ENCODE assay signal across 14 cellular contexts in genomic region chr18:2686349-2686968, GRCh38. TPM values are rescaled to one million over a fixed set of nuclear protein-coding genes. Genes with fewer than 3 reads are reported as not detected.
DNase-seq lines count a peak whose midpoint lies in the region; TF ChIP-seq lines count a peak whose summit lies in the region.
"Had no signal": no experiment of that assay in that cellular context is flagged by ENCODE, and none has a peak within 500 bp of the region (broad histone marks: within the 10 kb centered on the region; RNA-seq: fewer than 3 reads in every experiment).

No MANE protein-coding gene starts in this region.

- H3K23ac ChIP-seq in mesenchymal stem cell (ENCODE audit: low read length in 2 of 2): no peak overlapping the region

- H3K27ac Mint-ChIP-seq in Calu3 (ENCODE audit: unreplicated experiment) (peak overlapping the region; percentile 50), IgD-negative memory B cell (peak overlapping the region; percentile 66 to 85 (median 71))
- H3K27ac Mint-ChIP-seq in activated CD4-positive, alpha-beta memory T cell treated with anti-CD3 and anti-CD28 coated beads, Interleukin-2, amount 10 ng/mL, durations not matched to agents 7 days and 5 days: peak overlapping the region; percentile 46
- H3K27ac Mint-ChIP-seq: nephron progenitor cell had no signal

- no peak overlapping the region for H4K8ac ChIP-seq in mesenchymal stem cell (ENCODE audit: low read length)

- 98% methylated on average over 2 of the region's 3 CpGs for WGBS in mesenchymal stem cell

- no peak overlapping the region for H3K4ac ChIP-seq in mesenchymal stem cell (ENCODE audit: low read depth in 1 of 2, low read length in 2 of 2)

- no peak overlapping the region for H2AFZ ChIP-seq in mesenchymal stem cell (ENCODE audit: low read depth, low read length)

- no peak overlapping the region for H3K18ac ChIP-seq in mesenchymal stem cell (ENCODE audit: low read depth in 1 of 2, low read length in 2 of 2)

- H3K4me1 Mint-ChIP-seq in Calu3 (ENCODE audit: low read depth, unreplicated experiment) (no peaks in the 10 kb centered on the region), IgD-negative memory B cell (peaks cover 33 to 46% (median 39%) of the 10 kb centered on the region in 3 donors)
- peaks cover 67% of the 10 kb centered on the region for H3K4me1 Mint-ChIP-seq in activated CD4-positive, alpha-beta memory T cell treated with anti-CD3 and anti-CD28 coated beads, Interleukin-2, amount 10 ng/mL, durations not matched to agents 7 days and 5 days
- H3K4me1 Mint-ChIP-seq: nephron progenitor cell had no signal

- H3K27me3 Mint-ChIP-seq in Calu3 (ENCODE audit: unreplicated experiment) (no peaks in the 10 kb centered on the region), IgD-negative memory B cell (no peaks in the 10 kb centered on the region)
- H3K27me3 Mint-ChIP-seq in activated CD4-positive, alpha-beta memory T cell treated with anti-CD3 and anti-CD28 coated beads, Interleukin-2, amount 10 ng/mL, durations not matched to agents 7 days and 5 days: no peaks in the 10 kb centered on the region

- no peak overlapping the region for H2BK15ac ChIP-seq in mesenchymal stem cell (ENCODE audit: low read depth, poor library complexity, severe bottlenecking)

- no peak for TF ChIP-seq CTCF in Calu3 (IDR thresholded peaks at IDR 0.05; ENCODE audit: unreplicated experiment)

- no peak overlapping the region for H3K9ac ChIP-seq in mesenchymal stem cell (ENCODE audit: low read length)

- no peak overlapping the region for H2BK120ac ChIP-seq in mesenchymal stem cell (ENCODE audit: low read depth, low read length)

- BruUV-seq in Calu3 (replicated peaks; lab: Mats Ljungman, UMichigan): no TSS peak

- no peak overlapping the region for H3K4me2 ChIP-seq in mesenchymal stem cell (ENCODE audit: low read length, poor library complexity, severe bottlenecking)

- H3K27ac ChIP-seq in mesenchymal stem cell (ENCODE audit: low read length, poor library complexity, severe bottlenecking) (no peak overlapping the region), substantia nigra (ENCODE audit: low read depth, low read length, poor library complexity, severe bottlenecking) (no peak overlapping the region)
- H3K27ac ChIP-seq: SJCRH30, thyroid gland had no signal

- no peak overlapping the region for H3K14ac ChIP-seq in mesenchymal stem cell (ENCODE audit: low read length in 2 of 2)

- H2BK5ac ChIP-seq in mesenchymal stem cell (ENCODE audit: low read depth, low read length, poor library complexity, severe bottlenecking): no peak overlapping the region

- H3K4me1 ChIP-seq in mesenchymal stem cell (ENCODE audit: control insufficient read depth, insufficient read depth, low read depth, low read length): no peaks in the 10 kb centered on the region
- H3K4me1 ChIP-seq: SJCRH30, thyroid gland had no signal

- H3K36me3 ChIP-seq in mesenchymal stem cell (ENCODE audit: control insufficient read depth in 1 of 2, insufficient read depth in 2 of 2, low read depth in 1 of 2, low read length in 2 of 2): peaks cover 3 to 64% of the 10 kb centered on the region in 2 experiments
- H3K36me3 ChIP-seq: thyroid gland had no signal

- H3K27me3 ChIP-seq in mesenchymal stem cell (ENCODE audit: control insufficient read depth in 1 of 2, insufficient read depth in 1 of 2, low read length in 2 of 2): no peaks in the 10 kb centered on the region
- H3K27me3 ChIP-seq: SJCRH30, thyroid gland had no signal

- CTCF ChIA-PET in Calu3 (lab: Charles Lee): no interaction called here
- CTCF ChIA-PET in activated CD4-positive, alpha-beta memory T cell treated with anti-CD3 and anti-CD28 coated beads, Interleukin-2, amount 10 ng/mL, durations not matched to agents 7 days and 5 days (lab: Charles Lee): interaction anchor here (1.0 kb wide), 1 partner anchor 13 kb away, joined by 3 read pairs; no protein-coding TSS in a partner anchor

- intact Hi-C loops in Calu3 (cut with micrococcal nuclease; ENCODE audit: unreplicated experiment): no loop called here

- H2AK5ac ChIP-seq in mesenchymal stem cell (ENCODE audit: low read length, severe bottlenecking): no peak overlapping the region

- H3K4me3 Mint-ChIP-seq in Calu3 (ENCODE audit: low read depth, unreplicated experiment) (no peak overlapping the region), IgD-negative memory B cell (peak overlapping the region; percentile 22 to 78 (median 54))
- H3K4me3 Mint-ChIP-seq in activated CD4-positive, alpha-beta memory T cell treated with anti-CD3 and anti-CD28 coated beads, Interleukin-2, amount 10 ng/mL, durations not matched to agents 7 days and 5 days: no peak overlapping the region
- H3K4me3 Mint-ChIP-seq: nephron progenitor cell had no signal

- peaks cover 2% of the 10 kb centered on the region for H3K79me1 ChIP-seq in mesenchymal stem cell (replicated peaks; ENCODE audit: low read length, poor library complexity, severe bottlenecking)

- peaks cover 28% of the 10 kb centered on the region for H3K9me3 ChIP-seq in mesenchymal stem cell (ENCODE audit: control insufficient read depth, low read length)
- H3K9me3 ChIP-seq: SJCRH30, thyroid gland had no signal

- H4K91ac ChIP-seq in mesenchymal stem cell (ENCODE audit: low read length): no peak overlapping the region

- POLR2A ChIA-PET in activated CD4-positive, alpha-beta memory T cell treated with anti-CD3 and anti-CD28 coated beads, Interleukin-2, amount 10 ng/mL, durations not matched to agents 7 days and 5 days (lab: Charles Lee): interaction anchor here (0.6 to 7.3 kb wide), 4 partner anchors 16 to 114 kb away, joined by 3 to 94 read pairs (median 4); partner anchors contain the start of gene SMCHD1

- H3K9me3 Mint-ChIP-seq in Calu3 (ENCODE audit: low read depth, unreplicated experiment) (peaks cover 9% of the 10 kb centered on the region), IgD-negative memory B cell (peaks cover 5 to 17% (median 5%) of the 10 kb centered on the region in 3 donors)
- H3K9me3 Mint-ChIP-seq in activated CD4-positive, alpha-beta memory T cell treated with anti-CD3 and anti-CD28 coated beads, Interleukin-2, amount 10 ng/mL, durations not matched to agents 7 days and 5 days: peaks cover 16% of the 10 kb centered on the region

- H2BK12ac ChIP-seq in mesenchymal stem cell (ENCODE audit: low read length in 2 of 2): no peak overlapping the region

- DNase-seq in Calu3: no peak
- DNase-seq in activated CD4-positive, alpha-beta memory T cell treated with anti-CD3 and anti-CD28 coated beads, Interleukin-2, amount 10 ng/mL, durations not matched to agents 7 days and 5 days: no peak
- peak; percentile 21 for DNase-seq in mesenchymal stem cell
- no peak for DNase-seq in substantia nigra (lab: John Stamatoyannopoulos, UW)
- DNase-seq in epidermal melanocyte (ENCODE audit: insufficient read length, low spot score): no peak
- no peak for DNase-seq in SK-N-DZ (ENCODE audit: low spot score)
- DNase-seq: activated CD4-positive, CD25-positive, alpha-beta regulatory T cell treated with anti-CD3 and anti-CD28 coated beads, Interleukin-2, amount 50 U/mL, for 72 hours; kidney; NCI-H1092; NCI-H524; nephron progenitor cell; SJCRH30; thyroid gland had no signal

- no peak overlapping the region for H3K4me3 ChIP-seq in mesenchymal stem cell (ENCODE audit: insufficient read depth in 1 of 2, low read depth in 1 of 2, low read length in 2 of 2)
- H3K4me3 ChIP-seq: SJCRH30, thyroid gland had no signal

- H3K36me3 Mint-ChIP-seq in Calu3 (ENCODE audit: insufficient read depth, unreplicated experiment) (peaks cover 24% of the 10 kb centered on the region), IgD-negative memory B cell (peaks cover 23% of the 10 kb centered on the region)
- peaks cover 78% of the 10 kb centered on the region for H3K36me3 Mint-ChIP-seq in activated CD4-positive, alpha-beta memory T cell treated with anti-CD3 and anti-CD28 coated beads, Interleukin-2, amount 10 ng/mL, durations not matched to agents 7 days and 5 days (ENCODE audit: low read depth)

RNA-seq across cellular contexts. Expression of gene SMCHD1, which starts 30.9 kb away (rescaled TPM):
- 66.1 and 68.3 TPM in 2 replicates for total RNA-seq in Calu3 (2022)
- polyA plus RNA-seq in IgD-negative memory B cell: 54.0 TPM
- 100 to 1,000 TPM; 162 TPM for total RNA-seq in activated CD4-positive, alpha-beta memory T cell treated with anti-CD3 and anti-CD28 coated beads, Interleukin-2, amount 10 ng/mL, durations not matched to agents 7 days and 5 days
- 17.1 TPM for polyA plus RNA-seq in mesenchymal stem cell (2013, experiment 1 of 2)
- polyA plus RNA-seq in mesenchymal stem cell (2013, experiment 2 of 2): 17.8 TPM
- 28.2 and 30.5 TPM in 2 replicates for polyA plus RNA-seq in SK-N-DZ (2014; cell fraction: cytosol; rRNA removed)
- polyA plus RNA-seq in SK-N-DZ (2014; cell fraction: nucleus; rRNA removed): 44.4 and 49.7 TPM in 2 replicates

Comparison
In these comparisons a context has a peak if more than half of its experiments do, and no peak if none do; other contexts are left out.
1. H3K4me3 Mint-ChIP-seq: peak in IgD-negative memory B cell (4 of 4); none in Calu3 (single experiment) and activated CD4-positive, alpha-beta memory T cell treated with anti-CD3 and anti-CD28 coated beads, Interleukin-2, amount 10 ng/mL, durations not matched to agents 7 days and 5 days (single experiment).
2. Peak in every context shown above with its lines, with median percentiles within 50 percentile points of each other: H3K27ac Mint-ChIP-seq.